In genomic region chr17:42107124-42107523, GRCh38 we compare ENCODE assay signal across 9 cellular contexts. TPM values are rescaled to one million over a fixed set of nuclear protein-coding genes. Genes with fewer than 3 reads are reported as not detected.
DNase-seq lines count a peak whose midpoint lies in the region; ATAC-seq and TF ChIP-seq lines count a peak whose summit lies in the region.
"Had no signal": no experiment of that assay in that cellular context is flagged by ENCODE, and none has a peak within 500 bp of the region (broad histone marks: within the 10 kb centered on the region; RNA-seq: fewer than 3 reads in every experiment).

No MANE protein-coding gene starts in this region.

- H3K79me2 ChIP-seq in neural cell (replicated peaks; ENCODE audit: insufficient read depth, low read length): no peaks in the 10 kb centered on the region

- peaks cover 33% of the 10 kb centered on the region for H3K4me1 Mint-ChIP-seq in CD4-positive, alpha-beta T cell (ENCODE audit: low read depth)
- H3K4me1 Mint-ChIP-seq in brain (peaks cover 18% of the 10 kb centered on the region), Caco-2 (ENCODE audit: low read depth, unreplicated experiment) (no peaks in the 10 kb centered on the region)
- H3K4me1 Mint-ChIP-seq in stimulated activated naive CD8-positive, alpha-beta T cell treated with anti-CD3 and anti-CD28 coated beads, Interleukin-15, amount 100 ng/mL, for 72 hours: peaks cover 41% of the 10 kb centered on the region

- CTCF ChIA-PET in CD4-positive, alpha-beta T cell (lab: Charles Lee): interaction anchor here (0.7 kb wide), 1 partner anchor 87 kb away, joined by 3 read pairs; the partner anchor contains the start of gene NKIRAS2
- CTCF ChIA-PET in HEK293 (lab: Yijun Ruan, JAX): interaction anchor here (0.9 to 17.1 kb wide), 6 partner anchors 12 to 145 kb away, joined by 3 to 260 read pairs (median 12); partner anchors contain the start of genes DNAJC7 and NKIRAS2
- CTCF ChIA-PET in Caco-2 (lab: Charles Lee): interaction anchor here (1.4 kb wide), 1 partner anchor 39 kb away, joined by 4 read pairs; no protein-coding TSS in a partner anchor

- no peak for TF ChIP-seq EP300 in neural cell (conservative IDR thresholded peaks at IDR 0.05; ENCODE audit: poor library complexity, severe bottlenecking)

- peaks cover 4% of the 10 kb centered on the region for H3K36me3 Mint-ChIP-seq in CD4-positive, alpha-beta T cell (ENCODE audit: low read depth)
- no peaks in the 10 kb centered on the region for H3K36me3 Mint-ChIP-seq in brain
- peaks cover 4% of the 10 kb centered on the region for H3K36me3 Mint-ChIP-seq in Caco-2 (ENCODE audit: insufficient read depth, unreplicated experiment)

- no TSS peak for BruUV-seq in Caco-2 (replicated peaks; lab: Mats Ljungman, UMichigan)

- no peaks in the 10 kb centered on the region for H3K9me3 Mint-ChIP-seq in CD4-positive, alpha-beta T cell
- H3K9me3 Mint-ChIP-seq in brain (no peaks in the 10 kb centered on the region), Caco-2 (ENCODE audit: unreplicated experiment) (no peaks in the 10 kb centered on the region)
- H3K9me3 Mint-ChIP-seq in stimulated activated naive CD8-positive, alpha-beta T cell treated with anti-CD3 and anti-CD28 coated beads, Interleukin-15, amount 100 ng/mL, for 72 hours: no peaks in the 10 kb centered on the region

- TF ChIP-seq CTCF in CD4-positive, alpha-beta T cell (IDR thresholded peaks at IDR 0.05): no peak
- TF ChIP-seq CTCF in HEK293 (tag by site-specific recombination; IDR thresholded peaks at IDR 0.05): no peak
- no peak for TF ChIP-seq CTCF in brain (conservative IDR thresholded peaks at IDR 0.05)
- no peak for TF ChIP-seq CTCF in neural cell (IDR thresholded peaks at IDR 0.05; ENCODE audit: poor library complexity, severe bottlenecking)
- TF ChIP-seq CTCF in Caco-2 (IDR thresholded peaks at IDR 0.05; ENCODE audit: insufficient read depth in 1 of 2, low read depth in 1 of 2, low read length in 1 of 2, severe bottlenecking in 1 of 2, unreplicated experiment in 1 of 2): no peak

- no peaks in the 10 kb centered on the region for H4K20me1 ChIP-seq in neural cell (ENCODE audit: insufficient read depth)

- DNase-seq in CD4-positive, alpha-beta T cell: no peak
- no peak for DNase-seq in SK-N-DZ (ENCODE audit: low spot score)
- DNase-seq in NCI-H345 treated with DMSO at 0.1 percent for 48 hours (lab: John Stamatoyannopoulos, UW; ENCODE audit: unreplicated experiment): no peak
- no peak for DNase-seq in stimulated activated naive CD8-positive, alpha-beta T cell treated with anti-CD3 and anti-CD28 coated beads, Interleukin-15, amount 100 ng/mL, for 72 hours
- no peak for DNase-seq in Caco-2

- H3K27ac ChIP-seq in CD4-positive, alpha-beta T cell (ENCODE audit: low read depth, low read length): no peak overlapping the region
- H3K27ac ChIP-seq in HEK293 (ENCODE audit: extremely low read depth, low read depth, low read length) (no peak overlapping the region), neural cell (ENCODE audit: low read length) (no peak overlapping the region)
- H3K27ac ChIP-seq: SJCRH30 had no signal

- H3K9ac ChIP-seq in neural cell (ENCODE audit: low read length): peak overlapping the region; percentile 50

- peaks cover 4% of the 10 kb centered on the region; the same call in 1 of the 2 replicates for H3K4me1 ChIP-seq in HEK293 (ENCODE audit: control insufficient read depth, insufficient read depth, low read length)
- H3K4me1 ChIP-seq in Caco-2: no peaks in the 10 kb centered on the region

- H3K27me3 ChIP-seq in CD4-positive, alpha-beta T cell (ENCODE audit: control insufficient read depth, insufficient read depth, low read length): no peaks in the 10 kb centered on the region
- H3K27me3 ChIP-seq in neural cell (ENCODE audit: insufficient read depth, low read depth, low read length) (no peaks in the 10 kb centered on the region), Caco-2 (replicated peaks; ENCODE audit: control insufficient read depth, insufficient read depth, low read length) (no peaks in the 10 kb centered on the region)
- H3K27me3 ChIP-seq: SJCRH30 had no signal

- H3K36me3 ChIP-seq in HEK293 (ENCODE audit: control insufficient read depth in 2 of 2, insufficient read depth in 1 of 2, low read length in 2 of 2): no peaks in the 10 kb centered on the region
- H3K36me3 ChIP-seq in neural cell (ENCODE audit: insufficient read depth, low read length): no peaks in the 10 kb centered on the region
- no peaks in the 10 kb centered on the region for H3K36me3 ChIP-seq in Caco-2 (ENCODE audit: control insufficient read depth, insufficient read depth, low read length)
- H3K36me3 ChIP-seq: SJCRH30 had no signal

- no peaks in the 10 kb centered on the region for H3F3A ChIP-seq in neural cell (ENCODE audit: insufficient read depth, low read length, poor library complexity, severe bottlenecking)

- no peaks in the 10 kb centered on the region for H3K9me2 ChIP-seq in neural cell (ENCODE audit: insufficient read depth, low read length)

- peak overlapping the region; percentile 83 for H3K4me3 Mint-ChIP-seq in CD4-positive, alpha-beta T cell
- H3K4me3 Mint-ChIP-seq in brain: peak overlapping the region; percentile 45 to 83 (median 79)
- H3K4me3 Mint-ChIP-seq in stimulated activated naive CD8-positive, alpha-beta T cell treated with anti-CD3 and anti-CD28 coated beads, Interleukin-15, amount 100 ng/mL, for 72 hours: peak overlapping the region in 1 of 2 donors; percentile 70
- no peak overlapping the region for H3K4me3 Mint-ChIP-seq in Caco-2 (ENCODE audit: unreplicated experiment)

- POLR2A ChIA-PET in CD4-positive, alpha-beta T cell (lab: Charles Lee): no interaction called here
- POLR2A ChIA-PET in HEK293 (lab: Yijun Ruan, JAX): interaction anchor here (0.9 to 1.7 kb wide), 3 partner anchors 13 to 90 kb away, joined by 3 to 7 read pairs (median 4); partner anchors contain the start of genes DNAJC7 and KAT2A
- POLR2A ChIA-PET in Caco-2 (lab: Charles Lee): no interaction called here

- H3K4me3 ChIP-seq in HEK293 (ENCODE audit: low read depth, low read length): no peak overlapping the region
- H3K4me3 ChIP-seq in neural cell (ENCODE audit: low read length): peak overlapping the region; percentile 62
- H3K4me3 ChIP-seq in Caco-2 (ENCODE audit: low read depth, low read length): no peak overlapping the region
- H3K4me3 ChIP-seq: SJCRH30 had no signal

- H3K27ac Mint-ChIP-seq in CD4-positive, alpha-beta T cell: peak overlapping the region; percentile 81
- H3K27ac Mint-ChIP-seq in brain (peak overlapping the region in 1 of 5 experiments; percentile 48), Caco-2 (ENCODE audit: unreplicated experiment) (no peak overlapping the region)
- H3K27ac Mint-ChIP-seq in stimulated activated naive CD8-positive, alpha-beta T cell treated with anti-CD3 and anti-CD28 coated beads, Interleukin-15, amount 100 ng/mL, for 72 hours: no peak overlapping the region

- no peak overlapping the region for H3K4me2 ChIP-seq in neural cell (ENCODE audit: low read length)

- no peaks in the 10 kb centered on the region for H3K27me3 Mint-ChIP-seq in CD4-positive, alpha-beta T cell
- H3K27me3 Mint-ChIP-seq in brain (peaks cover 29% of the 10 kb centered on the region), Caco-2 (ENCODE audit: insufficient read depth, unreplicated experiment) (peaks cover 3% of the 10 kb centered on the region)
- H3K27me3 Mint-ChIP-seq in stimulated activated naive CD8-positive, alpha-beta T cell treated with anti-CD3 and anti-CD28 coated beads, Interleukin-15, amount 100 ng/mL, for 72 hours: no peaks in the 10 kb centered on the region

- no peak for ATAC-seq in CD4-positive, alpha-beta T cell (ENCODE audit: poor library complexity)
- ATAC-seq in stimulated activated naive CD8-positive, alpha-beta T cell treated with anti-CD3 and anti-CD28 coated beads, Interleukin-15, amount 100 ng/mL, for 72 hours: no peak

- TF ChIP-seq RAD21 in neural cell (conservative IDR thresholded peaks at IDR 0.05): no peak

- peak overlapping the region; percentile 60 for H2AFZ ChIP-seq in neural cell (ENCODE audit: low read depth, low read length)

- intact Hi-C loops in CD4-positive, alpha-beta T cell (cut with DNase I, micrococcal nuclease): no loop called here
- intact Hi-C loops in Caco-2 (cut with micrococcal nuclease; ENCODE audit: unreplicated experiment): no loop called here

- H3K9me3 ChIP-seq in CD4-positive, alpha-beta T cell (ENCODE audit: control insufficient read depth, low read length): no peaks in the 10 kb centered on the region
- H3K9me3 ChIP-seq in HEK293 (ENCODE audit: control insufficient read depth, insufficient read depth, low read depth, low read length) (no peaks in the 10 kb centered on the region), neural cell (ENCODE audit: low read length) (no peaks in the 10 kb centered on the region), Caco-2 (no peaks in the 10 kb centered on the region)
- H3K9me3 ChIP-seq: SJCRH30 had no signal

RNA-seq across cellular contexts. Expression of gene DHX58, which starts 5.4 kb away (rescaled TPM):
- 10 to 100 TPM; 33.5 to 35.6 TPM for total RNA-seq in CD4-positive, alpha-beta T cell
- polyA plus RNA-seq in brain (ENCODE audit: insufficient read depth, low read depth, low replicate concordance) (4.2 TPM), neural cell (0.87 and 2.3 TPM in 2 replicates)
- polyA minus RNA-seq in neural cell: not detected in 2 replicates
- polyA plus RNA-seq in SK-N-DZ (2014; cell fraction: cytosol; rRNA removed): 0.05 and 0.59 TPM in 2 replicates
- polyA plus RNA-seq in SK-N-DZ (2014; cell fraction: nucleus; rRNA removed): 1.5 and 5.5 TPM in 2 replicates
- total RNA-seq in Caco-2 (2022): 0.79 TPM in 2 replicates

RNA-seq across cellular contexts. Expression of gene ZNF385C, which starts 8.9 kb away (rescaled TPM):
- total RNA-seq in CD4-positive, alpha-beta T cell: under 1 TPM in 1 of 2 experiments, not detected in 1; 0.20 TPM
- 0.48 TPM for polyA plus RNA-seq in brain (ENCODE audit: insufficient read depth, low read depth, low replicate concordance)
- 0.69 and 2.5 TPM in 2 replicates for polyA plus RNA-seq in neural cell
- polyA minus RNA-seq in neural cell: 0.49 and 1.4 TPM in 2 replicates
- polyA plus RNA-seq in SK-N-DZ (2014; cell fraction: cytosol; rRNA removed): 12.5 and 12.6 TPM in 2 replicates
- polyA plus RNA-seq in SK-N-DZ (2014; cell fraction: nucleus; rRNA removed): 6.9 and 13.5 TPM in 2 replicates
- total RNA-seq in Caco-2 (2022): 1.00 and 1.5 TPM in 2 replicates

RNA-seq across cellular contexts. Expression of gene KAT2A, which starts 14.0 kb away (rescaled TPM):
- 10 to 100 TPM; 38.5 to 42.4 TPM for total RNA-seq in CD4-positive, alpha-beta T cell
- polyA plus RNA-seq in brain (ENCODE audit: insufficient read depth, low read depth, low replicate concordance) (19.4 TPM), neural cell (30.5 and 39.9 TPM in 2 replicates)
- 12.7 and 15.2 TPM in 2 replicates for polyA minus RNA-seq in neural cell
- 36.0 and 46.1 TPM in 2 replicates for polyA plus RNA-seq in SK-N-DZ (2014; cell fraction: cytosol; rRNA removed)
- polyA plus RNA-seq in SK-N-DZ (2014; cell fraction: nucleus; rRNA removed): 477 and 734 TPM in 2 replicates
- total RNA-seq in Caco-2 (2022): 46.5 and 56.2 TPM in 2 replicates

RNA-seq across cellular contexts. Expression of gene HSPB9, which starts 15.5 kb away (rescaled TPM):
- not detected for total RNA-seq in CD4-positive, alpha-beta T cell
- polyA plus RNA-seq in brain (ENCODE audit: insufficient read depth, low read depth, low replicate concordance) (0.54 TPM), neural cell (not detected in 2 replicates)
- polyA minus RNA-seq in neural cell: not detected in 2 replicates
- polyA plus RNA-seq in SK-N-DZ (2014; cell fraction: cytosol; rRNA removed): 0.72 and 2.0 TPM in 2 replicates
- 1.3 and 3.3 TPM in 2 replicates for polyA plus RNA-seq in SK-N-DZ (2014; cell fraction: nucleus; rRNA removed)
- not detected in 2 replicates for total RNA-seq in Caco-2 (2022)

RNA-seq across cellular contexts. Expression of gene RAB5C, which starts 47.7 kb away (rescaled TPM):
- total RNA-seq in CD4-positive, alpha-beta T cell: 10 to 100 TPM; 66.4 to 71.2 TPM
- 255 TPM for polyA plus RNA-seq in brain (ENCODE audit: insufficient read depth, low read depth, low replicate concordance)
- polyA plus RNA-seq in neural cell: 95.9 and 97.2 TPM in 2 replicates
- polyA minus RNA-seq in neural cell: 69.8 and 76.2 TPM in 2 replicates
- 88.1 and 90.3 TPM in 2 replicates for polyA plus RNA-seq in SK-N-DZ (2014; cell fraction: cytosol; rRNA removed)
- 51.0 and 78.7 TPM in 2 replicates for polyA plus RNA-seq in SK-N-DZ (2014; cell fraction: nucleus; rRNA removed)
- total RNA-seq in Caco-2 (2022): 151 and 155 TPM in 2 replicates

Comparison
In these comparisons a context has a peak if more than half of its experiments do, and no peak if none do; other contexts are left out.
1. RNA of gene DHX58, which starts 5.4 kb away (total RNA-seq): 33.5 to 35.6 TPM in CD4-positive, alpha-beta T cell; 0.79 TPM in Caco-2; every median in the first group is over 10 times any median in the second.